Comparison of ENCODE assay signal across 24 cellular contexts in the genomic region with DNA sequence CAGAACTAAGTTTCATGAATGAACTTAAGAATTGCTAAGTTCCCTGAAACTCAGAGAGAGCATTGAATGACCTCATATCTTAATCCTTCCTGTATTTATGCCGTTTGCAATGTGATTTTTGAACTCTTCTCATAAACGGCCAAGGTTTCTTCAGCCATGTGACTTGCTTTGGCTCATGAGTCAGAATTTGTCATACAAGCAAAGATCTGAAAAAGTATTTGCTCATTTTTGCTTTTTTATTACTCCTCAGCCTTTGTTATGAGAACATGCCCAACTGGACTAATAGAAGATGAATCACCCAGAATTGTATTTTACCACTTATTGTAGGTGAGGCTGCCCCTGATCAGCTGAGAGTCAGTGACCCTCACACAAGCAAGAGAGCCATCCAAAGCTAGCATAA.
DNase-seq lines count a peak whose midpoint lies in the region; ATAC-seq and TF ChIP-seq lines count a peak whose summit lies in the region.
"Had no signal": no experiment of that assay in that cellular context is flagged by ENCODE, and none has a peak within 500 bp of the region (broad histone marks: within the 10 kb centered on the region; RNA-seq: fewer than 3 reads in every experiment).

No MANE protein-coding gene starts in this region.

- no peak overlapping the region for H3K4me3 ChIP-seq in epithelial cell of esophagus (ENCODE audit: low read length)
- no peak overlapping the region for H3K4me3 ChIP-seq in mesenchymal stem cell (ENCODE audit: insufficient read depth in 1 of 2, low read depth in 1 of 2, low read length in 2 of 2)
- H3K4me3 ChIP-seq: body of pancreas, heart left ventricle, left lung, mucosa of descending colon, suprapubic skin had no signal

- H3K9ac ChIP-seq in mesenchymal stem cell (ENCODE audit: low read length), result peak overlapping the region; percentile 55

- no peak overlapping the region for H2BK120ac ChIP-seq in mesenchymal stem cell (ENCODE audit: low read depth, low read length)

- H3K36me3 ChIP-seq in mesenchymal stem cell (ENCODE audit: control insufficient read depth in 1 of 2, insufficient read depth in 2 of 2, low read depth in 1 of 2, low read length in 2 of 2), result no peaks in the 10 kb centered on the region
- H3K36me3 ChIP-seq: heart left ventricle, left lung, suprapubic skin had no signal

- no peak overlapping the region for H3K4ac ChIP-seq in mesenchymal stem cell (ENCODE audit: low read depth in 1 of 2, low read length in 2 of 2)

- H3K18ac ChIP-seq in mesenchymal stem cell (ENCODE audit: low read depth in 1 of 2, low read length in 2 of 2), result no peak overlapping the region

- ATAC-seq in GM21526 (IDR thresholded peaks at IDR 0.05; ENCODE audit: low FRiP score, unreplicated experiment) (no peak), GM21381 (IDR thresholded peaks at IDR 0.05; ENCODE audit: unreplicated experiment) (no peak)
- ATAC-seq: activated naive CD4-positive, alpha-beta T cell treated with anti-CD3 and anti-CD28 coated beads, Interleukin-2, amount 50 U/mL, for 72 hours; body of pancreas; heart left ventricle; left lung; mucosa of descending colon; sciatic nerve had no signal

- no peaks in the 10 kb centered on the region for H3K27me3 ChIP-seq in mesenchymal stem cell (ENCODE audit: control insufficient read depth in 1 of 2, insufficient read depth in 1 of 2, low read length in 2 of 2)
- H3K27me3 ChIP-seq: body of pancreas, left lung, suprapubic skin had no signal

- no peaks in the 10 kb centered on the region for H3K9me3 ChIP-seq in mesenchymal stem cell (ENCODE audit: control insufficient read depth, low read length)
- H3K9me3 ChIP-seq: body of pancreas, heart left ventricle, left lung, mucosa of descending colon, suprapubic skin had no signal

- DNase-seq in GM04503 (ENCODE audit: low read depth) (peak; percentile 2), RPMI7951 (ENCODE audit: low read depth) (peak; percentile 7), epithelial cell of esophagus (ENCODE audit: low read depth) (peak; percentile 94), mesenchymal stem cell (no peak), medulla oblongata (ENCODE audit: extremely low spot score) (no peak)
- no peak for DNase-seq in stimulated activated CD4-positive, alpha-beta T cell treated with anti-CD3 and anti-CD28 coated beads, Interleukin-15, amount 100 ng/mL, for 24 hours
- DNase-seq: activated CD4-positive, alpha-beta T cell treated with anti-CD3 and anti-CD28 coated beads for 4 hours; body of pancreas; CD4-positive, CD25-positive, alpha-beta regulatory T cell; heart left ventricle; left lung; mucosa of descending colon; NCI-H1105; NCI-H2029; NCI-H2227 treated with DMSO at 0.1 percent for 48 hours; NCI-H774; nephron progenitor cell; posterior cingulate gyrus; T-helper 1 cell had no signal

- H3K23ac ChIP-seq in mesenchymal stem cell (ENCODE audit: low read length in 2 of 2), result no peak overlapping the region

- H3K4me1 ChIP-seq in mesenchymal stem cell (ENCODE audit: control insufficient read depth, insufficient read depth, low read depth, low read length), result no peaks in the 10 kb centered on the region
- H3K4me1 ChIP-seq: body of pancreas, heart left ventricle, left lung, suprapubic skin had no signal

- no peak overlapping the region for H4K91ac ChIP-seq in mesenchymal stem cell (ENCODE audit: low read length)

- no peaks in the 10 kb centered on the region for H3K79me1 ChIP-seq in mesenchymal stem cell (replicated peaks; ENCODE audit: low read length, poor library complexity, severe bottlenecking)

- no peak overlapping the region for H3K4me2 ChIP-seq in mesenchymal stem cell (ENCODE audit: low read length, poor library complexity, severe bottlenecking)

- H4K8ac ChIP-seq in mesenchymal stem cell (ENCODE audit: low read length), result no peak overlapping the region

- H2BK15ac ChIP-seq in mesenchymal stem cell (ENCODE audit: low read depth, poor library complexity, severe bottlenecking), result no peak overlapping the region

- H3K27ac ChIP-seq in mesenchymal stem cell (ENCODE audit: low read length, poor library complexity, severe bottlenecking), result no peak overlapping the region
- H3K27ac ChIP-seq: body of pancreas, heart left ventricle, left lung, suprapubic skin had no signal

- no peak overlapping the region for H2BK5ac ChIP-seq in mesenchymal stem cell (ENCODE audit: low read depth, low read length, poor library complexity, severe bottlenecking)

- H3K14ac ChIP-seq in mesenchymal stem cell (ENCODE audit: low read length in 2 of 2), result no peak overlapping the region

- H2BK12ac ChIP-seq in mesenchymal stem cell (ENCODE audit: low read length in 2 of 2), result no peak overlapping the region

- H2AFZ ChIP-seq in mesenchymal stem cell (ENCODE audit: low read depth, low read length), result no peak overlapping the region

- TF ChIP-seq CTCF in epithelial cell of esophagus (IDR thresholded peaks at IDR 0.05; ENCODE audit: insufficient read depth, low read depth, low read length, missing control alignments), result no peak

- WGBS in mesenchymal stem cell, result 30% methylated on average over 2 of the region's 2 CpGs

- H2AK5ac ChIP-seq in mesenchymal stem cell (ENCODE audit: low read length, severe bottlenecking), result no peak overlapping the region

Comparison
In these comparisons a context has a peak if more than half of its experiments do, and no peak if none do; other contexts are left out.
1. DNase-seq: peak in GM04503 (single experiment), RPMI7951 (single experiment) and epithelial cell of esophagus (single experiment); none in mesenchymal stem cell (single experiment), stimulated activated CD4-positive, alpha-beta T cell treated with anti-CD3 and anti-CD28 coated beads, Interleukin-15, amount 100 ng/mL, for 24 hours (single experiment) and medulla oblongata (single experiment).